ENCODE assay signal across 22 cellular contexts in the genomic region with DNA sequence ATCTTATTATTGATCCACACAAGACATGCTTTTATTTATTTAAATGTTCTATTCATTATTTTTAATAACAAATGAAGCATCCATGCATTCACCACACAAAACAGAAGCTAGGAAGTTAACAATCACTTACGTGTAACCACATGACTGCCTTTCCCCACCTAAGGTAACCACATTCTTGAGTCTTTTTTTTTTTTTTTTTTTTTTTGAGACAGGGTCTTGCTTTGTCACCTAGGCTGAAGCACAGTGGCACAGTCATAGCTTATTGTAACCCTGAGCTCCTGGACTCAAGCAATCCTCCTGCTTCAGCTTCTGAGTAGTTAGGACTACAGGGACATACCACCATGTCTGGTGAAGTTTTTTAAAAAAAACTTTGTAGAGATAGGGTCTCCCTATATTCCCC.
DNase-seq lines count a peak whose midpoint lies in the region; ATAC-seq, FAIRE-seq and TF ChIP-seq lines count a peak whose summit lies in the region.
"Had no signal": no experiment of that assay in that cellular context is flagged by ENCODE, and none has a peak within 500 bp of the region (broad histone marks: within the 10 kb centered on the region; RNA-seq: fewer than 3 reads in every experiment).

No MANE protein-coding gene starts in this region.

- no peak for TF ChIP-seq CTCF in DND-41 (IDR thresholded peaks at IDR 0.05; ENCODE audit: borderline replicate concordance, extremely low read depth, low read length, poor library complexity, severe bottlenecking)

- H3K9me3 ChIP-seq in DND-41 (ENCODE audit: insufficient read depth, low read length, severe bottlenecking) (no peaks in the 10 kb centered on the region), SJCRH30 (replicated peaks) (no peaks in the 10 kb centered on the region)
- H3K9me3 ChIP-seq: A549, BLaER1 had no signal

- H3K36me3 Mint-ChIP-seq in activated CD4-positive, alpha-beta T cell treated with anti-CD3 and anti-CD28 coated beads for 36 hours (ENCODE audit: low read depth) = peaks cover 55% of the 10 kb centered on the region

- CTCF ChIA-PET in activated CD4-positive, alpha-beta T cell treated with anti-CD3 and anti-CD28 coated beads for 36 hours (lab: Charles Lee) = no interaction called here

- H3K27me3 ChIP-seq in DND-41 (ENCODE audit: insufficient read depth, low read length, poor library complexity) = no peaks in the 10 kb centered on the region
- no peaks in the 10 kb centered on the region for H3K27me3 ChIP-seq in SJCRH30
- H3K27me3 ChIP-seq: BLaER1 had no signal

- H2AFZ ChIP-seq in DND-41 (ENCODE audit: low read depth, low read length) = no peak overlapping the region

- H3K9me3 Mint-ChIP-seq in activated CD4-positive, alpha-beta T cell treated with anti-CD3 and anti-CD28 coated beads for 36 hours (ENCODE audit: low read depth) = no peaks in the 10 kb centered on the region
- H3K9me3 Mint-ChIP-seq: CD14-positive monocyte; CD4-positive, alpha-beta memory T cell; HFFc6 had no signal

- no peak for DNase-seq in activated CD4-positive, alpha-beta T cell treated with anti-CD3 and anti-CD28 coated beads for 36 hours
- no peak for DNase-seq in activated CD4-positive, alpha-beta T cell treated with anti-CD3 and anti-CD28 coated beads, Interleukin-2, amount 50 U/mL, for 1 hour
- DNase-seq in DND-41 (no peak), RCC 7860 (ENCODE audit: low spot score) (peak; percentile 52), glomerular visceral epithelial cell (ENCODE audit: extremely low spot score) (peak; percentile 57), Ammon's horn (ENCODE audit: low spot score) (no peak), SJCRH30 (no peak), COR-L47 (lab: John Stamatoyannopoulos, UW) (no peak)
- DNase-seq: AML-193; CD4-positive, alpha-beta memory T cell; DMS 273 treated with DMSO at 0.1 percent for 48 hours; DMS53; GDM1; GOT3; H7; HFFc6 had no signal

- H3K27me3 Mint-ChIP-seq in activated CD4-positive, alpha-beta T cell treated with anti-CD3 and anti-CD28 coated beads for 36 hours = no peaks in the 10 kb centered on the region
- H3K27me3 Mint-ChIP-seq: CD4-positive, alpha-beta memory T cell had no signal

- H3K4me2 ChIP-seq in DND-41 (ENCODE audit: insufficient read depth, low read length) = no peak overlapping the region
- H3K4me2 ChIP-seq: A549, BLaER1 had no signal

- H3K36me3 ChIP-seq in DND-41 (ENCODE audit: insufficient read depth, low read length) (peaks cover 60% of the 10 kb centered on the region), SJCRH30 (no peaks in the 10 kb centered on the region)

- H3K4me1 ChIP-seq in DND-41 (ENCODE audit: insufficient read depth, low read length) (no peaks in the 10 kb centered on the region), SJCRH30 (no peaks in the 10 kb centered on the region)
- H3K4me1 ChIP-seq: A549 had no signal

- H3K79me2 ChIP-seq in DND-41 (ENCODE audit: insufficient read depth, low read length) = no peaks in the 10 kb centered on the region

- no peak overlapping the region for H3K27ac ChIP-seq in DND-41 (ENCODE audit: low read length)
- H3K27ac ChIP-seq in SJCRH30 = no peak overlapping the region
- H3K27ac ChIP-seq: 22Rv1, A549, BLaER1 had no signal

- POLR2A ChIA-PET in activated CD4-positive, alpha-beta T cell treated with anti-CD3 and anti-CD28 coated beads for 36 hours (lab: Charles Lee) = no interaction called here

- peak; percentile 30 for ATAC-seq in activated CD4-positive, alpha-beta T cell treated with anti-CD3 and anti-CD28 coated beads for 36 hours
- peak; percentile 53; the same call in 1 of the 3 replicates for ATAC-seq in DND-41 (ENCODE audit: insufficient read depth, low read depth)
- ATAC-seq: A549, HCT116 had no signal

- H3K4me1 Mint-ChIP-seq in activated CD4-positive, alpha-beta T cell treated with anti-CD3 and anti-CD28 coated beads for 36 hours = peaks cover 8% of the 10 kb centered on the region
- H3K4me1 Mint-ChIP-seq: CD14-positive monocyte had no signal

- H3K9ac ChIP-seq in DND-41 (ENCODE audit: low read depth, low read length) = no peak overlapping the region
- H3K9ac ChIP-seq: BLaER1 had no signal

- FAIRE-seq in RCC 7860 (lab: Jason Lieb, UNC) = peak; percentile 45
- FAIRE-seq: A549, HTR-8/SVneo had no signal

- H3K4me3 ChIP-seq in DND-41 (ENCODE audit: low read depth in 1 of 2, low read length in 2 of 2) (no peak overlapping the region), SJCRH30 (no peak overlapping the region)
- H3K4me3 ChIP-seq: A549, BLaER1 had no signal

- intact Hi-C loops in activated CD4-positive, alpha-beta T cell treated with anti-CD3 and anti-CD28 coated beads for 36 hours (cut with DNase I, micrococcal nuclease) = no loop called here

- H4K20me1 ChIP-seq in DND-41 (ENCODE audit: insufficient read depth, low read length) = peaks cover 16% of the 10 kb centered on the region
- H4K20me1 ChIP-seq: BLaER1 had no signal

- H3K27ac Mint-ChIP-seq in activated CD4-positive, alpha-beta T cell treated with anti-CD3 and anti-CD28 coated beads for 36 hours = no peak overlapping the region
- H3K27ac Mint-ChIP-seq: CD4-positive, alpha-beta memory T cell; HFFc6 had no signal

- no peak overlapping the region for H3K4me3 Mint-ChIP-seq in activated CD4-positive, alpha-beta T cell treated with anti-CD3 and anti-CD28 coated beads for 36 hours
- H3K4me3 Mint-ChIP-seq: CD14-positive monocyte; CD4-positive, alpha-beta memory T cell; HFFc6 had no signal

Comparison
In these comparisons a context has a peak if more than half of its experiments do, and no peak if none do; other contexts are left out.
1. DNase-seq: peak in RCC 7860 (single experiment) and glomerular visceral epithelial cell (single experiment); none in activated CD4-positive, alpha-beta T cell treated with anti-CD3 and anti-CD28 coated beads for 36 hours (single experiment), activated CD4-positive, alpha-beta T cell treated with anti-CD3 and anti-CD28 coated beads, Interleukin-2, amount 50 U/mL, for 1 hour (single experiment), DND-41 (single experiment), Ammon's horn (single experiment), SJCRH30 (0 of 2) and COR-L47 (single experiment).